In the genomic region with DNA sequence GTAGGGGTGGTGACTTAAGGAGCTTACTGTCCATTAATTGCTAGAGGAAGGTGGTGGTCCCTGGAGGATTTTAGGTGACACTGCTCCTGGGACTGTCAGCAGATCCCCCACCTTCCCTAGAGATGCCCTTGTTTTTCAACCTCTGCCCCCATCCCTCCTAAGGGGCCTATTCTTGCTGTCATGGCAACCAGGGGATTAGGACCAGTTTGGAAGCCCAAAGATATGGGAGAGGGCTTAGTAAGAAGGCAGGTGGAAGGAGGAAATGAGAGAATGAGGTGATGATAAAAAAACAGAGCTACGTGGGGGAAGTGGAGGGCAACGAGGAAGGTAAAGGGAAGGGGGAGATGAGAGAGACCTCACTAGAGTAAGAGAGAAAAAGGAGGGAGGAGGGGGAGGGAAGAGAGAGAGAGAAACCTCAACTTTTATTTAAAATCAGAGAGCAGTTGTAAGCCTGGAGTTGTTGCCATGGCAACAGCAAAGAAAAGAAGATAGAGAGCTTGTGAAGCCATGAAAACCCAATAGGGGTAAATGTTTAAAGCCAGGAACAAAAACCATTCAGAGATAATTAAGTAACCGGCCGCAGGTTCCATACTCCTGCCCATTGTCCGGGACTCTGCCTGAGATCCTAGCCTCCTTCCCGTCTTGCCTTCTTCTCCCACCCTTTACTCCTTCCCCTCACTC, we compare ENCODE assay signal across 1 cellular context.
TF ChIP-seq lines count a peak whose summit lies in the region.

No MANE protein-coding gene starts in this region.

TF ChIP-seq in SK-N-SH treated with all-trans-retinoic acid at 6 μM for 48 hours, 23 proteins besides CTCF, POLR2A, EP300 and RAD21 (continued from another document):
- TF ChIP-seq ZNF70 (CRISPR knock-in tag; IDR thresholded peaks at IDR 0.05), result no peak
- no peak for TF ChIP-seq OSR1 (CRISPR knock-in tag; IDR thresholded peaks at IDR 0.05)
- no peak for TF ChIP-seq ZFP30 (CRISPR knock-in tag; IDR thresholded peaks at IDR 0.05)
TF ChIP-seq in SK-N-SH treated with all-trans-retinoic acid at 6 μM for 48 hours: peak in this region for 0.
